Comparison of ENCODE assay signal across 9 cellular contexts in the genomic region with DNA sequence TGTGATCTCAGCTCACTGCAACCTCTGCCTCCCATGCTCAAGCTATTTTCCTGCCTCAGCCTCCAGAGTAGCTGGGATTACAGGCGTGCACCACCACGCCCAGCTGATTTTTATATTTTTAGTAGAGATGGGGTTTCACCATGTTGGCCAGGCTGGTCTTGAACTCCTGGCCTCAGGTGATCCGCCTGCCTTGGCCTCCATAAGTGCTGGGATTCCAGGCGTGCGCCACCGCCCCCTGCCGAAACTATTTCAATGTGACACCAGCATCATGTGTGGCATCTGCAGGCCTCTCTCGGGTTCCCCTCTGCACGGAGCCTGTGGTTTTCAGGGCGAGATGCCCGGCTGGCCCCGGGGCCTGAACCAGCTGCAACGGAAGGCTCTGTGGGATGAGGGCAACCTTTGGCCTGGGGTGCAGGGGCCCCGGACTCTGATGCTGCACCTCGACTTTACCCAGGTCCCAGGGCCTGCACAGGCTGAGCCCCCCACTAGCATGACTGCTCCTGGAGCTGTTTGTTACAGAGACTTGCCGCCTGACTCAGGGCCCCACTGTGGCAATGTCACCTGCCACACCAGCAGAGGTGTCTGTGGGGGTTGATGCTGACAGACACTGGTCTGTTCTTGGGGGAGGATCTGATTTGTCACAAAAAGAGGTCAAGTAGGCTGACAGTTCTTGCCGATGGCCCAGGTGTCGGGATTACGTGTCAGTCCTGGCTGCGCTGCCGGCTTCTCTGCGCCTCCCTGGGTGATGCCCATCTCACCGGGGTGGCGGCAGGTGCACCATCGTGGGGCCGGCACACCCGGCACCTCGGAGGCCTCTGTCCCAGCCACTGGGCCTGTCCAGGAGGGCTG.
DNase-seq lines count a peak whose midpoint lies in the region; ATAC-seq and TF ChIP-seq lines count a peak whose summit lies in the region.
"Had no signal": no experiment of that assay in that cellular context is flagged by ENCODE, and none has a peak within 500 bp of the region (broad histone marks: within the 10 kb centered on the region; RNA-seq: fewer than 3 reads in every experiment).

No MANE protein-coding gene starts in this region.

- H3K9me2 ChIP-seq in OCI-LY1 (ENCODE audit: low read depth, low read length), result no peaks in the 10 kb centered on the region

- H3K4me1 Mint-ChIP-seq in stimulated activated naive B cell treated with anti-CD40 and anti-IgM and Interleukin-4, amounts not matched to agents 10 μg/mL and 1 μg/mL and 100 μg/mL, for 72 hours, result peaks cover 11 to 21% of the 10 kb centered on the region in 2 donors

- H3K27me3 Mint-ChIP-seq in stimulated activated naive B cell treated with anti-CD40 and anti-IgM and Interleukin-4, amounts not matched to agents 10 μg/mL and 1 μg/mL and 100 μg/mL, for 72 hours, result peaks cover 33 to 51% of the 10 kb centered on the region in 2 donors

- H3K79me2 ChIP-seq in OCI-LY1 (ENCODE audit: insufficient read depth, low read length), result no peaks in the 10 kb centered on the region

- no peaks in the 10 kb centered on the region for H3K27me3 ChIP-seq in OCI-LY1 (ENCODE audit: insufficient read depth, low read length)

- H3K36me3 ChIP-seq in OCI-LY1 (ENCODE audit: insufficient read depth, low read length), result no peaks in the 10 kb centered on the region

- H3K4me3 ChIP-seq in OCI-LY1 (ENCODE audit: low read depth, low read length, poor library complexity, severe bottlenecking), result no peak overlapping the region

- peaks cover 36% of the 10 kb centered on the region for H3K4me1 ChIP-seq in OCI-LY1 (ENCODE audit: insufficient read depth, low read length, severe bottlenecking)

- no peaks in the 10 kb centered on the region for H3K9me3 Mint-ChIP-seq in stimulated activated naive B cell treated with anti-CD40 and anti-IgM and Interleukin-4, amounts not matched to agents 10 μg/mL and 1 μg/mL and 100 μg/mL, for 72 hours

- ATAC-seq in stimulated activated naive B cell treated with anti-CD40 and anti-IgM and Interleukin-4, amounts not matched to agents 10 μg/mL and 1 μg/mL and 100 μg/mL, for 72 hours (replicated peaks), result peak; percentile 52 to 56
- no peak for ATAC-seq in GM19397 (IDR thresholded peaks at IDR 0.05; ENCODE audit: unreplicated experiment)

- H3F3A ChIP-seq in OCI-LY1 (ENCODE audit: insufficient read depth, low read length), result no peaks in the 10 kb centered on the region; the same call in 1 of the 2 replicates

- TF ChIP-seq CTCF in OCI-LY1 (IDR thresholded peaks at IDR 0.05; ENCODE audit: low read length), result peak; percentile 47

- no peaks in the 10 kb centered on the region for H3K9me3 ChIP-seq in OCI-LY1 (ENCODE audit: low read length)

- no peak overlapping the region for H3K9ac ChIP-seq in OCI-LY1 (ENCODE audit: low read length)

- H2AFZ ChIP-seq in OCI-LY1 (ENCODE audit: low read length), result no peak overlapping the region

- no peak overlapping the region for H3K4me3 Mint-ChIP-seq in stimulated activated naive B cell treated with anti-CD40 and anti-IgM and Interleukin-4, amounts not matched to agents 10 μg/mL and 1 μg/mL and 100 μg/mL, for 72 hours

- DNase-seq in activated effector memory CD4-positive, alpha-beta T cell treated with anti-CD3 and anti-CD28 coated beads, Interleukin-2, amount 50 U/mL, for 16 hours, result peak; percentile 79
- DNase-seq in activated effector memory CD4-positive, alpha-beta T cell treated with Interleukin-2 at 50 U/mL for 16 hours, result no peak
- DNase-seq in activated naive CD4-positive, alpha-beta T cell treated with anti-CD3 and anti-CD28 coated beads, Interleukin-2, amount 50 U/mL, for 16 hours, result peak; percentile 48
- DNase-seq in stimulated activated naive B cell treated with anti-CD40 and anti-IgM and Interleukin-4, amounts not matched to agents 10 μg/mL and 1 μg/mL and 100 μg/mL, for 72 hours, result no peak
- no peak for DNase-seq in NCI-H146 treated with DMSO at 0.1 percent for 48 hours (lab: John Stamatoyannopoulos, UW; ENCODE audit: unreplicated experiment)
- DNase-seq in AG08396 (ENCODE audit: low spot score), result no peak

- no peaks in the 10 kb centered on the region for H4K20me1 ChIP-seq in OCI-LY1 (ENCODE audit: insufficient read depth, low read length)

- no peaks in the 10 kb centered on the region for H3K36me3 Mint-ChIP-seq in stimulated activated naive B cell treated with anti-CD40 and anti-IgM and Interleukin-4, amounts not matched to agents 10 μg/mL and 1 μg/mL and 100 μg/mL, for 72 hours

- peak overlapping the region; percentile 3; the same call in 1 of the 2 replicates for H3K4me2 ChIP-seq in OCI-LY1 (ENCODE audit: low read length)

- peak overlapping the region; percentile 47 for H3K27ac Mint-ChIP-seq in stimulated activated naive B cell treated with anti-CD40 and anti-IgM and Interleukin-4, amounts not matched to agents 10 μg/mL and 1 μg/mL and 100 μg/mL, for 72 hours

- H3K27ac ChIP-seq in OCI-LY1 (ENCODE audit: low read depth, low read length, poor library complexity, severe bottlenecking), result peak overlapping the region; percentile 91
- H3K27ac ChIP-seq: C4-2B had no signal

Comparison
In these comparisons a context has a peak if more than half of its experiments do, and no peak if none do; other contexts are left out.
1. DNase-seq: peak in activated effector memory CD4-positive, alpha-beta T cell treated with anti-CD3 and anti-CD28 coated beads, Interleukin-2, amount 50 U/mL, for 16 hours (single experiment) and activated naive CD4-positive, alpha-beta T cell treated with anti-CD3 and anti-CD28 coated beads, Interleukin-2, amount 50 U/mL, for 16 hours (single experiment); none in activated effector memory CD4-positive, alpha-beta T cell treated with Interleukin-2 at 50 U/mL for 16 hours (single experiment), stimulated activated naive B cell treated with anti-CD40 and anti-IgM and Interleukin-4, amounts not matched to agents 10 μg/mL and 1 μg/mL and 100 μg/mL, for 72 hours (single experiment), NCI-H146 treated with DMSO at 0.1 percent for 48 hours (single experiment) and AG08396 (single experiment).